Comparison of ENCODE assay signal across 1 cellular context in the genomic region with DNA sequence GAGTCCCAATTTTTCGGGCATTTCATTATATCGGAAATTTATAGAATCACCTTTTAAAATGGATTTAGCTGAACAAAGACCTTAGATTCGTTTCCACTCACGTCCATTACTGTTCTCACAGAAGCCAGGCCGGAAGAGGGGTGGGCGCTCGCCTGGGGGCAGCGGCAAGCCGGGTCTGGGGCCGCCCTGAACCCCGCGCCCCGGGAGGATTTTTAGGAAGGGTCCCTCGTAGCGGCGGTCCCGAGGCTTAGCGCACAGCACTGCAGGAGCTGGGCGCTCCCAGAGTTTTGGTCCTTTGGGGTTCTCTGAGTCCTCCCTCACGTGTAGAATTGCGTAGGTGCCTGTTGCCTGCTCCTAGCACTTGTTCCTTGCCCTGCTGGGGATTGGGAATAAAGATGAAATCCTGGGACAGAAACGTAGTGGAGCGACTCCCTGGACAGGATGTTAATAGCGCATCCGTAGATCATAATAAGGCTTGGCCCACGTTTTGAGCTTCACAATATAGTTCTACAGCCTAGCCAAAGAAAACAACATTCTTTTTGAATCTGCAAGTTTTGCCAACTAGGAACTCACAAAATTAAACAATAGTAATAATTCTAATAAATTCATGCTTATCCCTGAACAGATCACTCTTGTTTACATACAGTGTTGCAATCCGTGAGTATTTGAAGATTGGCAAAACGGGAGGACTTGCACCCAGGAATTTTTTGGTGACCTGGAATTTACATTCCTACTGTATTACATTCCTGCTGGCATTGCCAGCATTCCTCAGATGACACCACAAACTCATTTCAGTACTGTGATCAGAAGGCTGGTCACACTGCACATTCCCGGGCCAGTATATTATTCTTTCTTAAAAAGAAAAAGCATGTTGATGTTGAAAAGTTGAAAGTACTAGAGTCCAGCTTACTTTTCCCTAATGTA.
TF ChIP-seq lines count a peak whose summit lies in the region.

No MANE protein-coding gene starts in this region.

TF ChIP-seq in IMR-90, 13 proteins besides CTCF, POLR2A, EP300 and RAD21 (continued from another document):
- peak; percentile 66; the same call in 1 of the 2 replicates for TF ChIP-seq BHLHE40 (IDR thresholded peaks at IDR 0.05; ENCODE audit: low read depth, low read length)
- no peak for TF ChIP-seq MXI1 (IDR thresholded peaks at IDR 0.05; ENCODE audit: borderline replicate concordance, low read depth, low read length)
- peak; percentile 87 for TF ChIP-seq CEBPB (IDR thresholded peaks at IDR 0.05; ENCODE audit: low read depth, low read length)
- TF ChIP-seq CHD1 (IDR thresholded peaks at IDR 0.05; ENCODE audit: low read depth, low read length), result no peak
- TF ChIP-seq FOS (IDR thresholded peaks at IDR 0.05; ENCODE audit: low read depth, low read length), result no peak
- TF ChIP-seq, protein P1, sequence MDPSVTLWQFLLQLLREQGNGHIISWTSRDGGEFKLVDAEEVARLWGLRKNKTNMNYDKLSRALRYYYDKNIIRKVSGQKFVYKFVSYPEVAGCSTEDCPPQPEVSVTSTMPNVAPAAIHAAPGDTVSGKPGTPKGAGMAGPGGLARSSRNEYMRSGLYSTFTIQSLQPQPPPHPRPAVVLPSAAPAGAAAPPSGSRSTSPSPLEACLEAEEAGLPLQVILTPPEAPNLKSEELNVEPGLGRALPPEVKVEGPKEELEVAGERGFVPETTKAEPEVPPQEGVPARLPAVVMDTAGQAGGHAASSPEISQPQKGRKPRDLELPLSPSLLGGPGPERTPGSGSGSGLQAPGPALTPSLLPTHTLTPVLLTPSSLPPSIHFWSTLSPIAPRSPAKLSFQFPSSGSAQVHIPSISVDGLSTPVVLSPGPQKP (IDR thresholded peaks at IDR 0.05; ENCODE audit: borderline replicate concordance, low read depth, low read length), result no peak
- TF ChIP-seq SMC3 (IDR thresholded peaks at IDR 0.05; ENCODE audit: low read depth, low read length), result no peak
- TF ChIP-seq RFX5 (IDR thresholded peaks at IDR 0.05; ENCODE audit: low read depth, low read length), result no peak
